ENCODE assay signal across 8 cellular contexts in the genomic region with DNA sequence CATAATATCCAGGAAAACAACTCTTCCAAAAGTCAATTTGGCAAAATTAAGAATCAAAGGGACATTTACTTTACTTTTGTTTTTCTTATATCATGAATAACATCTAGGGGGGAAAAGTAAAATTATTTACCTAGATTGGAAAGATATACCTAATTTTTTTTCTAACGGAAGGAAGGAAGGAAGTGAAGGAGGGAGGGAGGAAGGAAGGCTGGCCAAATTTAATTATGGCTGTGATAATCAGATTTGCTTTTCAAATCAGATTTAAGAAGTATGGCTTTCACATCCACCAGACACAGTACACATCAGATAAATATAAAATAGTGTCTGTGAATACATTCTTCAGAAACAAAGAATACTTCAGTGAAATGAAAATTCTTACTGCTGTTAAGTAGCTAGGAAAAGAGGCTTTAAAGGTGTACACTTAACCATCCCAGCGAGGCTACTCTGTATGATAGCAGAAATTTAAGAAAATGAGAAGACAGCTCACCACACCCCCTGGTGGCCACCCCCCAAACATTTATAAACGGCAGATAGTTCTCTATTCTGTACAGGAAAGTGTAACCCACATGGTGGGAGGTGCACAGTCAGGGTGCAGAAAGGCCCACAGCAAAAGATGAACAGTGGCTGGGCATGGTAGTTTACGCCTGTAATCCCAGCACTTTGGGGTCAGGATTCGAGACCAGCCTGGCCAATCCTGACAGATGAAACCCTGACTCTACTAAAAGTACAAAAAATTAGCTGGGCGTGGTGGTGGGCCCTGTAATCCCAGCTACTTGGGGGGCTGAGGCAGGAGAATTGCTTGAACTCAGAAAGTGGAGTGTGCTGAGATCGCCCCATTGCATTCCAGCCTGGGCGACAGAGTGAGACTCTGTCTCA.
DNase-seq lines count a peak whose midpoint lies in the region; ATAC-seq and TF ChIP-seq lines count a peak whose summit lies in the region.

No MANE protein-coding gene starts in this region.

- H3K9me3 ChIP-seq in OCI-LY1 (ENCODE audit: low read length) = no peaks in the 10 kb centered on the region

- peak; percentile 19 for DNase-seq in DMS153 treated with DMSO at 0.1 percent for 48 hours (lab: John Stamatoyannopoulos, UW; ENCODE audit: unreplicated experiment)
- DNase-seq in activated CD8-positive, alpha-beta memory T cell treated with anti-CD3 and anti-CD28 coated beads, Interleukin-2, amount 50 U/mL, for 1 hour (ENCODE audit: extremely low read depth) = peak; percentile 43
- peak; percentile 73 for DNase-seq in epidermal melanocyte (ENCODE audit: insufficient read length, low spot score)
- peak; percentile 78 for DNase-seq in naive B cell
- DNase-seq in stimulated activated CD8-positive, alpha-beta memory T cell treated with anti-CD3 and anti-CD28 coated beads, Interleukin-7, amount 100 ng/mL, for 48 hours (ENCODE audit: extremely low read depth in 1 of 2, low read depth in 1 of 2) = peak; percentile 47

- H3K27me3 ChIP-seq in OCI-LY1 (ENCODE audit: insufficient read depth, low read length) = no peaks in the 10 kb centered on the region

- no peaks in the 10 kb centered on the region for H4K20me1 ChIP-seq in OCI-LY1 (ENCODE audit: insufficient read depth, low read length)

- H3K9me3 Mint-ChIP-seq in naive B cell = no peaks in the 10 kb centered on the region

- no peak overlapping the region for H3K4me3 ChIP-seq in OCI-LY1 (ENCODE audit: low read depth, low read length, poor library complexity, severe bottlenecking)

- H2AFZ ChIP-seq in OCI-LY1 (ENCODE audit: low read length) = no peak overlapping the region

- no peaks in the 10 kb centered on the region for H3K27me3 Mint-ChIP-seq in naive B cell

- peak overlapping the region; percentile 47 for H3K27ac ChIP-seq in OCI-LY1 (ENCODE audit: low read depth, low read length, poor library complexity, severe bottlenecking)

- no peaks in the 10 kb centered on the region for H3K79me2 ChIP-seq in OCI-LY1 (ENCODE audit: insufficient read depth, low read length)

- peak overlapping the region in 5 of 6 donors; percentile 28 to 77 (median 59) for H3K27ac Mint-ChIP-seq in naive B cell

- ATAC-seq in HG03280 (IDR thresholded peaks at IDR 0.05; ENCODE audit: unreplicated experiment) (peak; percentile 63), naive B cell (ENCODE audit: low read depth in 2 of 2) (peak; percentile 96 to 99), HG03378 (IDR thresholded peaks at IDR 0.05; ENCODE audit: unreplicated experiment) (no peak)

- peaks cover 22% of the 10 kb centered on the region; the same call in 1 of the 2 replicates for H3K36me3 ChIP-seq in OCI-LY1 (ENCODE audit: insufficient read depth, low read length)

- no peaks in the 10 kb centered on the region for H3K9me2 ChIP-seq in OCI-LY1 (ENCODE audit: low read depth, low read length)

- no peak overlapping the region; the same call in 1 of the 2 replicates for H3K4me2 ChIP-seq in OCI-LY1 (ENCODE audit: low read length)

- peaks cover 11% of the 10 kb centered on the region for H3K4me1 ChIP-seq in OCI-LY1 (ENCODE audit: insufficient read depth, low read length, severe bottlenecking)

- no peaks in the 10 kb centered on the region for H3F3A ChIP-seq in OCI-LY1 (ENCODE audit: insufficient read depth, low read length)

- peak overlapping the region; percentile 29; the same call in 1 of the 2 replicates for H3K9ac ChIP-seq in OCI-LY1 (ENCODE audit: low read length)

- peak; percentile 85 for TF ChIP-seq CTCF in OCI-LY1 (IDR thresholded peaks at IDR 0.05; ENCODE audit: low read length)

- H3K36me3 Mint-ChIP-seq in naive B cell = peaks cover 0 to 15% of the 10 kb centered on the region in 2 donors

- peaks cover 9 to 13% (median 11%) of the 10 kb centered on the region in 3 donors for H3K4me1 Mint-ChIP-seq in naive B cell

- H3K4me3 Mint-ChIP-seq in naive B cell = peak overlapping the region in 1 of 8 donors; percentile 10

Comparison
In these comparisons a context has a peak if more than half of its experiments do, and no peak if none do; other contexts are left out.
1. DNase-seq: peak in every context shown above with its lines; median percentile 78 in naive B cell; 73 in epidermal melanocyte; 47 in stimulated activated CD8-positive, alpha-beta memory T cell treated with anti-CD3 and anti-CD28 coated beads, Interleukin-7, amount 100 ng/mL, for 48 hours; 43 in activated CD8-positive, alpha-beta memory T cell treated with anti-CD3 and anti-CD28 coated beads, Interleukin-2, amount 50 U/mL, for 1 hour; 19 in DMS153 treated with DMSO at 0.1 percent for 48 hours.